ENCODE assay signal across 11 cellular contexts in genomic region chr2:64063454-64063853, GRCh38. TPM values are rescaled to one million over a fixed set of nuclear protein-coding genes. Genes with fewer than 3 reads are reported as not detected.
DNase-seq lines count a peak whose midpoint lies in the region; ATAC-seq lines count a peak whose summit lies in the region.
"Had no signal": no experiment of that assay in that cellular context is flagged by ENCODE, and none has a peak within 500 bp of the region (broad histone marks: within the 10 kb centered on the region; RNA-seq: fewer than 3 reads in every experiment).

No MANE protein-coding gene starts in this region.

- peaks cover 2% of the 10 kb centered on the region for H3K27me3 Mint-ChIP-seq in T-helper 17 cell
- no peaks in the 10 kb centered on the region for H3K27me3 Mint-ChIP-seq in stimulated activated memory B cell treated with anti-CD40 and anti-IgM and Interleukin-4, amounts not matched to agents 10 μg/mL and 1 μg/mL and 100 μg/mL, for 72 hours
- no peaks in the 10 kb centered on the region for H3K27me3 Mint-ChIP-seq in activated CD4-positive, alpha-beta T cell treated with anti-CD3 and anti-CD28 coated beads, Interleukin-2, amount 10 ng/mL, durations not matched to agents 7 days and 5 days

- peak overlapping the region; percentile 83 for H3K27ac Mint-ChIP-seq in T-helper 17 cell
- H3K27ac Mint-ChIP-seq in stimulated activated memory B cell treated with anti-CD40 and anti-IgM and Interleukin-4, amounts not matched to agents 10 μg/mL and 1 μg/mL and 100 μg/mL, for 72 hours = peak overlapping the region; percentile 2
- H3K27ac Mint-ChIP-seq in activated CD4-positive, alpha-beta T cell treated with anti-CD3 and anti-CD28 coated beads, Interleukin-2, amount 10 ng/mL, durations not matched to agents 7 days and 5 days = no peak overlapping the region

- H3K4me3 Mint-ChIP-seq in T-helper 17 cell = no peak overlapping the region
- H3K4me3 Mint-ChIP-seq in stimulated activated memory B cell treated with anti-CD40 and anti-IgM and Interleukin-4, amounts not matched to agents 10 μg/mL and 1 μg/mL and 100 μg/mL, for 72 hours = no peak overlapping the region
- H3K4me3 Mint-ChIP-seq in activated CD4-positive, alpha-beta T cell treated with anti-CD3 and anti-CD28 coated beads, Interleukin-2, amount 10 ng/mL, durations not matched to agents 7 days and 5 days = no peak overlapping the region

- CTCF ChIA-PET in activated CD4-positive, alpha-beta T cell treated with anti-CD3 and anti-CD28 coated beads, Interleukin-2, amount 10 ng/mL, durations not matched to agents 7 days and 5 days (lab: Charles Lee) = interaction anchor here (1.1 to 2.9 kb wide), 4 partner anchors 11 to 268 kb away, joined by 3 to 13 read pairs (median 7); no protein-coding TSS in a partner anchor

- no peaks in the 10 kb centered on the region for H3K9me3 Mint-ChIP-seq in stimulated activated memory B cell treated with anti-CD40 and anti-IgM and Interleukin-4, amounts not matched to agents 10 μg/mL and 1 μg/mL and 100 μg/mL, for 72 hours
- peaks cover 7% of the 10 kb centered on the region for H3K9me3 Mint-ChIP-seq in activated CD4-positive, alpha-beta T cell treated with anti-CD3 and anti-CD28 coated beads, Interleukin-2, amount 10 ng/mL, durations not matched to agents 7 days and 5 days

- no peak for ATAC-seq in T-helper 17 cell
- no peak for ATAC-seq in stimulated activated memory B cell treated with anti-CD40 and anti-IgM and Interleukin-4, amounts not matched to agents 10 μg/mL and 1 μg/mL and 100 μg/mL, for 72 hours

- no peaks in the 10 kb centered on the region for H3K9me3 ChIP-seq in T-helper 17 cell (ENCODE audit: control insufficient read depth, low read length, poor library complexity, severe bottlenecking)
- H3K9me3 ChIP-seq: A549, spleen had no signal

- DNase-seq in NCI-H2029 (lab: John Stamatoyannopoulos, UW) (peak; percentile 53), NCI-H2029 treated with DMSO at 0.1 percent for 48 hours (lab: John Stamatoyannopoulos, UW) (no peak), T-helper 17 cell (no peak), germinal center (ENCODE audit: low spot score) (peak; percentile 10), cerebellum (ENCODE audit: low spot score) (no peak), mucosa of gallbladder (ENCODE audit: low spot score) (no peak)
- DNase-seq in activated CD4-positive, alpha-beta T cell treated with anti-CD3 and anti-CD28 coated beads, Interleukin-2, amount 10 ng/mL, durations not matched to agents 7 days and 5 days = no peak
- DNase-seq: spleen, SW 1271 had no signal

- H3K36me3 Mint-ChIP-seq in T-helper 17 cell (ENCODE audit: low read depth) = no peaks in the 10 kb centered on the region
- no peaks in the 10 kb centered on the region for H3K36me3 Mint-ChIP-seq in stimulated activated memory B cell treated with anti-CD40 and anti-IgM and Interleukin-4, amounts not matched to agents 10 μg/mL and 1 μg/mL and 100 μg/mL, for 72 hours
- peaks cover 3% of the 10 kb centered on the region for H3K36me3 Mint-ChIP-seq in activated CD4-positive, alpha-beta T cell treated with anti-CD3 and anti-CD28 coated beads, Interleukin-2, amount 10 ng/mL, durations not matched to agents 7 days and 5 days (ENCODE audit: low read depth)

- peaks cover 13% of the 10 kb centered on the region for H3K4me1 Mint-ChIP-seq in T-helper 17 cell
- peaks cover 25% of the 10 kb centered on the region for H3K4me1 Mint-ChIP-seq in stimulated activated memory B cell treated with anti-CD40 and anti-IgM and Interleukin-4, amounts not matched to agents 10 μg/mL and 1 μg/mL and 100 μg/mL, for 72 hours
- H3K4me1 Mint-ChIP-seq in activated CD4-positive, alpha-beta T cell treated with anti-CD3 and anti-CD28 coated beads, Interleukin-2, amount 10 ng/mL, durations not matched to agents 7 days and 5 days = peaks cover 25% of the 10 kb centered on the region

- POLR2A ChIA-PET in activated CD4-positive, alpha-beta T cell treated with anti-CD3 and anti-CD28 coated beads, Interleukin-2, amount 10 ng/mL, durations not matched to agents 7 days and 5 days (lab: Charles Lee) = no interaction called here

RNA-seq across cellular contexts. Expression of gene VPS54, which starts 44.2 kb away (rescaled TPM):
- 10 to 100 TPM; 10.1 to 10.6 TPM for total RNA-seq in T-helper 17 cell
- 10 to 100 TPM; 16.8 to 17.4 TPM for total RNA-seq in activated CD4-positive, alpha-beta T cell treated with anti-CD3 and anti-CD28 coated beads, Interleukin-2, amount 10 ng/mL, durations not matched to agents 7 days and 5 days
- total RNA-seq in cerebellum = 31.2 TPM
- 22.9 TPM for total RNA-seq in mucosa of gallbladder

Comparison
In these comparisons a context has a peak if more than half of its experiments do, and no peak if none do; other contexts are left out.
1. DNase-seq: peak in NCI-H2029 (single experiment) and germinal center (single experiment); none in NCI-H2029 treated with DMSO at 0.1 percent for 48 hours (single experiment), T-helper 17 cell (0 of 3), activated CD4-positive, alpha-beta T cell treated with anti-CD3 and anti-CD28 coated beads, Interleukin-2, amount 10 ng/mL, durations not matched to agents 7 days and 5 days (single experiment), cerebellum (single experiment) and mucosa of gallbladder (single experiment).